Comparison of ENCODE assay signal across 1 cellular context in genomic region chr15:59303641-59304433, GRCh38.
TF ChIP-seq lines count a peak whose summit lies in the region.

No MANE protein-coding gene starts in this region.

TF ChIP-seq in GM12878, 131 proteins besides CTCF, POLR2A, EP300 and RAD21 (continued from another document and continues in another):
- TF ChIP-seq IRF5 (IDR thresholded peaks at IDR 0.05; ENCODE audit: borderline replicate concordance) (no peak), SIX5 (IDR thresholded peaks at IDR 0.05; ENCODE audit: low read depth, low read length, severe bottlenecking) (no peak), CHD4 (IDR thresholded peaks at IDR 0.05) (no peak), SKIL (IDR thresholded peaks at IDR 0.05; ENCODE audit: low read depth, poor library complexity, severe bottlenecking) (peak; percentile 53), POLR2AphosphoS2 (IDR thresholded peaks at IDR 0.05; ENCODE audit: low read depth, low read length) (no peak), JUND (IDR thresholded peaks at IDR 0.05; ENCODE audit: low read depth, low read length) (no peak), RFX5 (IDR thresholded peaks at IDR 0.05; ENCODE audit: low read depth, low read length) (no peak), RBBP5 (conservative IDR thresholded peaks at IDR 0.05) (no peak), ESRRA (IDR thresholded peaks at IDR 0.05; ENCODE audit: low read length) (peak; percentile 97), PKNOX1 (IDR thresholded peaks at IDR 0.05) (no peak), MTA3 (IDR thresholded peaks at IDR 0.05; ENCODE audit: borderline replicate concordance, low read length) (no peak), SMC3 (IDR thresholded peaks at IDR 0.05; ENCODE audit: borderline replicate concordance, low read length) (no peak), ZNF274 (IDR thresholded peaks at IDR 0.05; ENCODE audit: insufficient read depth, insufficient read length) (no peak), JUNB (IDR thresholded peaks at IDR 0.05) (no peak), MYB (IDR thresholded peaks at IDR 0.05; ENCODE audit: borderline replicate concordance, low read depth, low read length) (no peak), ZNF24 (IDR thresholded peaks at IDR 0.05) (no peak), ZBED1 (IDR thresholded peaks at IDR 0.05; ENCODE audit: borderline replicate concordance) (no peak), ETV6 (conservative IDR thresholded peaks at IDR 0.05 in 1 of 2, IDR thresholded peaks at IDR 0.05 in 1 of 2; ENCODE audit: borderline replicate concordance in 1 of 2, low read depth in 1 of 2) (no peak; a peak in 1 of 4 replicates), POU2F2 (IDR thresholded peaks at IDR 0.05; ENCODE audit: borderline replicate concordance, low read depth, low read length) (peak; percentile 27; the same call in 1 of the 3 replicates), FOS (IDR thresholded peaks at IDR 0.05; ENCODE audit: borderline replicate concordance, extremely low read depth, insufficient read length) (no peak), CEBPB (IDR thresholded peaks at IDR 0.05; ENCODE audit: borderline replicate concordance in 1 of 2, low read depth in 2 of 2, low read length in 2 of 2) (no peak), MYC (IDR thresholded peaks at IDR 0.05; ENCODE audit: insufficient read depth, insufficient read length, insufficient replicate concordance, low read length, severe bottlenecking) (no peak), CEBPZ (IDR thresholded peaks at IDR 0.05; ENCODE audit: low read depth, low read length) (no peak), ZZZ3 (IDR thresholded peaks at IDR 0.05; ENCODE audit: control insufficient read depth, insufficient read length, low read depth) (no peak), RUNX3 (IDR thresholded peaks at IDR 0.05; ENCODE audit: low read length) (peak; percentile 73), EGR1 (IDR thresholded peaks at IDR 0.05; ENCODE audit: borderline replicate concordance in 1 of 2, low read depth in 2 of 2, low read length in 2 of 2) (no peak), HDAC2 (IDR thresholded peaks at IDR 0.05) (no peak), YY1 (IDR thresholded peaks at IDR 0.05; ENCODE audit: low read depth, low read length) (no peak), IKZF2 (IDR thresholded peaks at IDR 0.05) (peak; percentile 53 to 56; a peak in 2 of 4 replicates), REST (IDR thresholded peaks at IDR 0.05; ENCODE audit: low read depth, low read length) (no peak), ZNF592 (IDR thresholded peaks at IDR 0.05) (no peak), YBX1 (IDR thresholded peaks at IDR 0.05) (no peak), SMAD5 (IDR thresholded peaks at IDR 0.05; ENCODE audit: low read depth) (no peak), NR2F1 (conservative IDR thresholded peaks at IDR 0.05) (peak; percentile 98), NR2C1 (IDR thresholded peaks at IDR 0.05) (no peak; the same call in 1 of the 2 replicates), SREBF2 (IDR thresholded peaks at IDR 0.05; ENCODE audit: low read length) (no peak), SRF (IDR thresholded peaks at IDR 0.05; ENCODE audit: low read depth in 2 of 2, low read length in 2 of 2) (no peak), IKZF1 (conservative IDR thresholded peaks at IDR 0.05) (peak; percentile 60; the same call in 1 of the 2 replicates), TCF7 (IDR thresholded peaks at IDR 0.05; ENCODE audit: borderline replicate concordance) (no peak), ELK1 (IDR thresholded peaks at IDR 0.05; ENCODE audit: low read depth, low read length) (no peak), ATF2 (IDR thresholded peaks at IDR 0.05; ENCODE audit: low read length) (peak; percentile 56; the same call in 1 of the 2 replicates), TARDBP (IDR thresholded peaks at IDR 0.05; ENCODE audit: borderline replicate concordance) (no peak), ZNF622 (IDR thresholded peaks at IDR 0.05) (no peak), MEF2B (IDR thresholded peaks at IDR 0.05; ENCODE audit: partially characterized antibody, poor library complexity, severe bottlenecking) (peak; percentile 20), NR2C2 (IDR thresholded peaks at IDR 0.05; ENCODE audit: borderline replicate concordance, control insufficient read depth, insufficient read length, low read depth) (no peak), SUZ12 (IDR thresholded peaks at IDR 0.05; ENCODE audit: unreplicated experiment) (no peak), MTA2 (IDR thresholded peaks at IDR 0.05; ENCODE audit: low read depth) (peak; percentile 53)
